In genomic region chr15:85642054-85642692, GRCh38 we compare ENCODE assay signal across 2 cellular contexts.
TF ChIP-seq lines count a peak whose summit lies in the region.

No MANE protein-coding gene starts in this region.

TF ChIP-seq in SK-N-SH, 30 proteins besides CTCF, POLR2A, EP300 and RAD21 (continued from another document):
- TF ChIP-seq ELF1 (IDR thresholded peaks at IDR 0.05) (no peak), TAF1 (IDR thresholded peaks at IDR 0.05; ENCODE audit: borderline replicate concordance, low read depth, low read length) (no peak), CHD2 (IDR thresholded peaks at IDR 0.05; ENCODE audit: low read length, partially characterized antibody) (no peak), YY1 (IDR thresholded peaks at IDR 0.05; ENCODE audit: low read depth) (no peak), FOSL2 (IDR thresholded peaks at IDR 0.05; ENCODE audit: borderline replicate concordance, low read depth) (no peak), TCF12 (IDR thresholded peaks at IDR 0.05) (no peak), SIN3A (IDR thresholded peaks at IDR 0.05; ENCODE audit: borderline replicate concordance, low read depth, low read length) (no peak)

TF ChIP-seq in SK-N-SH treated with all-trans-retinoic acid at 6 μM for 48 hours, 23 proteins besides CTCF, POLR2A, EP300 and RAD21 (continued from another document):
- no peak for TF ChIP-seq ZNF565 (CRISPR knock-in tag; conservative IDR thresholded peaks at IDR 0.05; ENCODE audit: low read depth)
- TF ChIP-seq ZNF8 (CRISPR knock-in tag; IDR thresholded peaks at IDR 0.05) = no peak
- no peak for TF ChIP-seq CSRNP3 (CRISPR knock-in tag; IDR thresholded peaks at IDR 0.05)
- TF ChIP-seq PPARA (CRISPR knock-in tag; IDR thresholded peaks at IDR 0.05; ENCODE audit: borderline replicate concordance) = no peak
- no peak for TF ChIP-seq TOX (CRISPR knock-in tag; IDR thresholded peaks at IDR 0.05; ENCODE audit: borderline replicate concordance)
TF ChIP-seq in SK-N-SH treated with all-trans-retinoic acid at 6 μM for 48 hours: peak in this region for 0.
